ENCODE assay signal across 13 cellular contexts in the genomic region with DNA sequence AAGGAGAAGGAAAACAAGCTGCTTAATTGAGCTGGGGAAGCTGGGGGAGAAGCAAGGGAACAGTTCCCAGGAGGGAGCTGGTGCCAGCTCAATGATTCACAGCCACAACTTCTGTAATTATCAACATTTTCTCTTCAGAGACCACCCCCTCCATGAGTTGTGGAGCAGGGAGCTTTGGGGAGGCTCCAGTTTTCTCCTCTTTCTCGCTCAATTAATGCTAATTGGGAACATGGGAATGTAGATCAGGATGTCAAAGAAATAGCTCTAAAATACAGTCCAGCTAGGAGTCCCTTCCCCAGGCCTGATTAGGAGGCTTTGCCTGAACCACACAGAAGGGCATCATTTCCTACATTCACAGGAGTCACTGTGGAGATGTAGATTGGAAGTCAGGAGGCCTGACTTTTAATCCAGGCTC. TPM values are rescaled to one million over a fixed set of nuclear protein-coding genes. Genes with fewer than 3 reads are reported as not detected.
DNase-seq lines count a peak whose midpoint lies in the region; ATAC-seq and TF ChIP-seq lines count a peak whose summit lies in the region.
"Had no signal": no experiment of that assay in that cellular context is flagged by ENCODE, and none has a peak within 500 bp of the region (broad histone marks: within the 10 kb centered on the region; RNA-seq: fewer than 3 reads in every experiment).

No MANE protein-coding gene starts in this region.

- no peak overlapping the region for H3K4me3 Mint-ChIP-seq in activated naive CD4-positive, alpha-beta T cell treated with anti-CD3 and anti-CD28 coated beads, Interleukin-2, amount 10 ng/mL, durations not matched to agents 7 days and 5 days
- no peak overlapping the region for H3K4me3 Mint-ChIP-seq in activated naive CD4-positive, alpha-beta T cell treated with anti-CD3 and anti-CD28 coated beads for 36 hours

- H3K4me3 ChIP-seq in fibroblast of pulmonary artery (replicated peaks; ENCODE audit: low read depth, low read length), result no peak overlapping the region
- no peak overlapping the region for H3K4me3 ChIP-seq in upper lobe of left lung
- H3K4me3 ChIP-seq: lung had no signal

- H3K36me3 Mint-ChIP-seq in activated naive CD4-positive, alpha-beta T cell treated with anti-CD3 and anti-CD28 coated beads, Interleukin-2, amount 10 ng/mL, durations not matched to agents 7 days and 5 days, result peaks cover 1% of the 10 kb centered on the region
- no peaks in the 10 kb centered on the region for H3K36me3 Mint-ChIP-seq in activated naive CD4-positive, alpha-beta T cell treated with anti-CD3 and anti-CD28 coated beads for 36 hours (ENCODE audit: low read depth)

- H3K9me3 ChIP-seq in upper lobe of left lung, result no peaks in the 10 kb centered on the region

- no peak for TF ChIP-seq POLR2A in upper lobe of left lung (IDR thresholded peaks at IDR 0.05)

- no peaks in the 10 kb centered on the region for H3K9me3 Mint-ChIP-seq in activated naive CD4-positive, alpha-beta T cell treated with anti-CD3 and anti-CD28 coated beads, Interleukin-2, amount 10 ng/mL, durations not matched to agents 7 days and 5 days
- H3K9me3 Mint-ChIP-seq in activated naive CD4-positive, alpha-beta T cell treated with anti-CD3 and anti-CD28 coated beads for 36 hours, result no peaks in the 10 kb centered on the region

- TF ChIP-seq CTCF in fibroblast of pulmonary artery (IDR thresholded peaks at IDR 0.05; ENCODE audit: low read length, missing control alignments), result no peak
- TF ChIP-seq CTCF in upper lobe of left lung (IDR thresholded peaks at IDR 0.05), result no peak

- DNase-seq in activated naive CD4-positive, alpha-beta T cell treated with anti-CD3 and anti-CD28 coated beads, Interleukin-2, amount 10 ng/mL, durations not matched to agents 7 days and 5 days, result no peak
- DNase-seq in activated naive CD4-positive, alpha-beta T cell treated with anti-CD3 and anti-CD28 coated beads for 36 hours, result no peak
- DNase-seq in MV-4-11 (lab: John Stamatoyannopoulos, UW) (peak; percentile 21), fibroblast of pulmonary artery (ENCODE audit: low read depth) (peak; percentile 17), upper lobe of left lung (peak in 1 of 2 donors; percentile 23), dermis blood vessel endothelial cell (no peak), Right ventricle myocardium superior (no peak), kidney tubule cell (ENCODE audit: low spot score) (no peak)
- DNase-seq: NCI-H1417 had no signal

- peak overlapping the region; percentile 82 for H3K27ac Mint-ChIP-seq in activated naive CD4-positive, alpha-beta T cell treated with anti-CD3 and anti-CD28 coated beads, Interleukin-2, amount 10 ng/mL, durations not matched to agents 7 days and 5 days
- H3K27ac Mint-ChIP-seq in activated naive CD4-positive, alpha-beta T cell treated with anti-CD3 and anti-CD28 coated beads for 36 hours, result no peak overlapping the region

- H3K27me3 ChIP-seq in upper lobe of left lung, result no peaks in the 10 kb centered on the region

- H3K27me3 Mint-ChIP-seq in activated naive CD4-positive, alpha-beta T cell treated with anti-CD3 and anti-CD28 coated beads, Interleukin-2, amount 10 ng/mL, durations not matched to agents 7 days and 5 days, result no peaks in the 10 kb centered on the region
- H3K27me3 Mint-ChIP-seq in activated naive CD4-positive, alpha-beta T cell treated with anti-CD3 and anti-CD28 coated beads for 36 hours (ENCODE audit: low read depth), result peaks cover 7% of the 10 kb centered on the region

- WGBS in upper lobe of left lung, 2 donors, result 71 to 78% methylated on average over 1 of the region's 1 CpG

- H3K36me3 ChIP-seq in upper lobe of left lung, result no peaks in the 10 kb centered on the region

- peaks cover 20% of the 10 kb centered on the region for H3K4me1 Mint-ChIP-seq in activated naive CD4-positive, alpha-beta T cell treated with anti-CD3 and anti-CD28 coated beads, Interleukin-2, amount 10 ng/mL, durations not matched to agents 7 days and 5 days
- peaks cover 12% of the 10 kb centered on the region for H3K4me1 Mint-ChIP-seq in activated naive CD4-positive, alpha-beta T cell treated with anti-CD3 and anti-CD28 coated beads for 36 hours (ENCODE audit: low read depth)

- H3K27ac ChIP-seq in upper lobe of left lung, result peak overlapping the region; percentile 53 to 79 (median 72)

- ATAC-seq in upper lobe of left lung (ENCODE audit: low FRiP score in 2 of 2), result no peak
- no peak for ATAC-seq in Right ventricle myocardium superior (ENCODE audit: poor library complexity)

- peaks cover 0 to 5% (median 2%) of the 10 kb centered on the region in 4 donors for H3K4me1 ChIP-seq in upper lobe of left lung

- CTCF ChIA-PET in activated naive CD4-positive, alpha-beta T cell treated with anti-CD3 and anti-CD28 coated beads, Interleukin-2, amount 10 ng/mL, durations not matched to agents 7 days and 5 days (lab: Charles Lee), result interaction anchor here (0.6 to 1.4 kb wide), 4 partner anchors 10 to 253 kb away, joined by 3 to 4 read pairs (median 3); no protein-coding TSS in a partner anchor
- CTCF ChIA-PET in activated naive CD4-positive, alpha-beta T cell treated with anti-CD3 and anti-CD28 coated beads for 36 hours (lab: Charles Lee), result interaction anchor here (0.8 to 1.8 kb wide), 3 partner anchors 14 to 179 kb away, joined by 3 to 5 read pairs (median 3); no protein-coding TSS in a partner anchor

- intact Hi-C loops in activated naive CD4-positive, alpha-beta T cell treated with anti-CD3 and anti-CD28 coated beads for 36 hours (cut with micrococcal nuclease), result loop anchor here (1.0 to 5.0 kb wide), 2 partner anchors 150 to 178 kb away; no protein-coding TSS in a partner anchor
- intact Hi-C loops in Right ventricle myocardium superior (cut with DNase I), result no loop called here

- no peak for TF ChIP-seq EP300 in upper lobe of left lung (IDR thresholded peaks at IDR 0.05)

RNA-seq across cellular contexts. Expression of gene MNDA, which starts 12.2 kb away (rescaled TPM):
- not detected for total RNA-seq in activated naive CD4-positive, alpha-beta T cell treated with anti-CD3 and anti-CD28 coated beads for 36 hours
- 10 to 100 TPM; 16.2 to 83.3 (median 28.7) TPM for total RNA-seq in upper lobe of left lung
- not detected in 2 replicates for total RNA-seq in dermis blood vessel endothelial cell
- 2.9 TPM for total RNA-seq in Right ventricle myocardium superior
- total RNA-seq: chondrocyte, renal cortical epithelial cell had no signal

RNA-seq across cellular contexts. Expression of gene OR6N2, which starts 38.0 kb away (rescaled TPM):
- total RNA-seq in activated naive CD4-positive, alpha-beta T cell treated with anti-CD3 and anti-CD28 coated beads for 36 hours, result not detected
- total RNA-seq in upper lobe of left lung, result under 1 TPM in 2 of 6 donors, not detected in 4; 0.10 to 0.26 TPM
- total RNA-seq in dermis blood vessel endothelial cell, result not detected in 2 replicates
- not detected for total RNA-seq in Right ventricle myocardium superior
- total RNA-seq: chondrocyte, frontal cortex, lung, renal cortical epithelial cell had no signal

RNA-seq across cellular contexts. Expression of gene OR6N1, which starts 47.0 kb away (rescaled TPM):
- not detected for total RNA-seq in activated naive CD4-positive, alpha-beta T cell treated with anti-CD3 and anti-CD28 coated beads for 36 hours
- total RNA-seq in upper lobe of left lung (1 to 10 TPM in 2 of 6 donors, under 1 TPM in 3, not detected in 1; 0.20 to 1.9 (median 0.57) TPM), dermis blood vessel endothelial cell (not detected in 2 replicates), Right ventricle myocardium superior (not detected)
- total RNA-seq: chondrocyte, frontal cortex, renal cortical epithelial cell had no signal

Comparison
In these comparisons a context has a peak if more than half of its experiments do, and no peak if none do; other contexts are left out.
1. DNase-seq: peak in MV-4-11 (single experiment) and fibroblast of pulmonary artery (single experiment); none in activated naive CD4-positive, alpha-beta T cell treated with anti-CD3 and anti-CD28 coated beads, Interleukin-2, amount 10 ng/mL, durations not matched to agents 7 days and 5 days (single experiment), activated naive CD4-positive, alpha-beta T cell treated with anti-CD3 and anti-CD28 coated beads for 36 hours (single experiment), dermis blood vessel endothelial cell (single experiment), Right ventricle myocardium superior (single experiment) and kidney tubule cell (single experiment).